In the genomic region with DNA sequence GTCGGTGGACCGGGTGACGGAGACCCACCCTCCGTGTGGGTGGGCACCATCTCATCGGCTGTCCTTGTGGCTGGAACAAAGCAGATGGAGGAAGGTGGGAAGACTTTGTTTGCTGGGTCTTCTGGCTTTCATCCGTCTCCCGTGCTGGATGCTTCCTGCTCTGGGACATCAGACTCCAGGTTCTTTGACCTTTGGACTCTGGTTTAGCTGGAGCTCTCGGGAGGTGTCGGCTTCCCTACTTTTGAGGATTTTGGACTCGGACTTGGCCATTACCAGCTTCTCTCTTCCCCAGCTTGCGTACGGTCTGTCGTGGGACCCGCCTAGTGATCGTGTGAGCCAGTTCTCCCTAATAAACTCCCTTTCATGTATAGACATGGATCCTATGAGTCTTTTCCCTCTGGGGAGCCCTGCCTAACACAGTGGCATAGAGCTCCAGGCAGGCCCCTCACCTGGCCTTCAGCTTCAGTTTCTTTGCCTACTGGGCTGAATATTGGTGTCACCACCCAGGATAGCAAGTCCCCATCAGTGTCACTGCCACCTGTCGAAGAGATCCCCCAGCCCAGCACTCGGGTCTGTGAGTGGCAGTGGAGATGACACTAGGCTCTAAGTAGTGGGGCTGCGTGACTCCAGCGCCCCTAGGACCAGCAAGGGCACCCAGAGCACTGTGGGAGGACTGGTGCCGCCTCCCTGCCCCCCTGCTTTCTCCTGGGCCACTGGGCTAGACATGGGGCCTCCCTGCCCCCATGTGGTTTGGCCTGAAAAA, we compare ENCODE assay signal across 27 cellular contexts.
DNase-seq lines count a peak whose midpoint lies in the region; ATAC-seq, FAIRE-seq and TF ChIP-seq lines count a peak whose summit lies in the region.
"Had no signal": no experiment of that assay in that cellular context is flagged by ENCODE, and none has a peak within 500 bp of the region (broad histone marks: within the 10 kb centered on the region; RNA-seq: fewer than 3 reads in every experiment).

No MANE protein-coding gene starts in this region.

- no peak overlapping the region for H3K4me3 ChIP-seq in colonic mucosa
- H3K4me3 ChIP-seq: adrenal gland, GM12878, ovary, tibial nerve had no signal

- H3K27ac ChIP-seq in colonic mucosa: no peak overlapping the region
- H3K27ac ChIP-seq: adrenal gland, HL-60, ovary had no signal

- no peak overlapping the region for H3K4me3 Mint-ChIP-seq in natural killer cell treated with Interleukin-12 subunit alpha and Interleukin-12 subunit beta and Interleukin-15 and Interleukin-18, amount 100 ng/mL, for 72 hours
- H3K4me3 Mint-ChIP-seq in natural killer cell: no peak overlapping the region
- H3K4me3 Mint-ChIP-seq in naive B cell: peak overlapping the region; percentile 5 to 90 (median 68)
- H3K4me3 Mint-ChIP-seq: activated CD4-positive, alpha-beta T cell treated with anti-CD3 and anti-CD28 coated beads for 36 hours; activated naive CD4-positive, alpha-beta T cell treated with anti-CD3 and anti-CD28 coated beads, Interleukin-2, amount 10 ng/mL, durations not matched to agents 7 days and 5 days; activated T-helper 17 cell treated with anti-CD3 and anti-CD28 coated beads, Interleukin-2, amount 50 U/mL, for 72 hours; CD8-positive, alpha-beta T cell; nephron progenitor cell had no signal

- H3K4me1 Mint-ChIP-seq in natural killer cell treated with Interleukin-12 subunit alpha and Interleukin-12 subunit beta and Interleukin-15 and Interleukin-18, amount 100 ng/mL, for 72 hours (ENCODE audit: low read depth in 2 of 2): peaks cover 6 to 8% of the 10 kb centered on the region in 2 donors
- H3K4me1 Mint-ChIP-seq in natural killer cell (peaks cover 0 to 38% of the 10 kb centered on the region in 2 donors), naive B cell (peaks cover 71 to 95% (median 92%) of the 10 kb centered on the region in 3 donors)
- H3K4me1 Mint-ChIP-seq: activated CD4-positive, alpha-beta T cell treated with anti-CD3 and anti-CD28 coated beads for 36 hours; activated naive CD4-positive, alpha-beta T cell treated with anti-CD3 and anti-CD28 coated beads, Interleukin-2, amount 10 ng/mL, durations not matched to agents 7 days and 5 days had no signal

- peak; percentile 48 for DNase-seq in natural killer cell treated with Interleukin-12 subunit alpha and Interleukin-12 subunit beta and Interleukin-15 and Interleukin-18, amount 100 ng/mL, for 72 hours (ENCODE audit: low spot score)
- no peak for DNase-seq in natural killer cell
- DNase-seq in colonic mucosa: peak; percentile 40
- no peak for DNase-seq in naive B cell
- DNase-seq in frontal cortex (ENCODE audit: low spot score in 2 of 2): no peak
- DNase-seq in posterior vena cava (ENCODE audit: low spot score): no peak
- DNase-seq in kidney glomerular epithelial cell (lab: John Stamatoyannopoulos, UW): no peak
- DNase-seq: activated CD4-positive, alpha-beta T cell treated with anti-CD3 and anti-CD28 coated beads for 36 hours; activated naive CD4-positive, alpha-beta T cell treated with anti-CD3 and anti-CD28 coated beads, Interleukin-2, amount 10 ng/mL, durations not matched to agents 7 days and 5 days; AML-193; CD8-positive, alpha-beta T cell; EL; Kasumi-1; NCI-H1436 treated with DMSO at 0.1 percent for 48 hours; NCI-H345; nephron progenitor cell; SHP77; stimulated activated CD4-positive, alpha-beta T cell treated with anti-CD3 and anti-CD28 coated beads, Interleukin-2, amount 100 ng/mL, for 48 hours had no signal

- no peaks in the 10 kb centered on the region for H3K4me1 ChIP-seq in colonic mucosa
- H3K4me1 ChIP-seq: adrenal gland had no signal

- H3K27me3 ChIP-seq in colonic mucosa: no peaks in the 10 kb centered on the region
- H3K27me3 ChIP-seq: adrenal gland, ovary, tibial nerve had no signal

- no peaks in the 10 kb centered on the region for H3K36me3 ChIP-seq in colonic mucosa
- H3K36me3 ChIP-seq: adrenal gland, ovary, tibial nerve had no signal

- TF ChIP-seq CTCF in natural killer cell (IDR thresholded peaks at IDR 0.05) (no peak), colonic mucosa (IDR thresholded peaks at IDR 0.05) (no peak)

- H3K27me3 Mint-ChIP-seq in natural killer cell treated with Interleukin-12 subunit alpha and Interleukin-12 subunit beta and Interleukin-15 and Interleukin-18, amount 100 ng/mL, for 72 hours: no peaks in the 10 kb centered on the region
- no peaks in the 10 kb centered on the region for H3K27me3 Mint-ChIP-seq in natural killer cell (ENCODE audit: low read depth in 2 of 2)
- no peaks in the 10 kb centered on the region for H3K27me3 Mint-ChIP-seq in naive B cell
- H3K27me3 Mint-ChIP-seq: activated CD4-positive, alpha-beta T cell treated with anti-CD3 and anti-CD28 coated beads for 36 hours; activated naive CD4-positive, alpha-beta T cell treated with anti-CD3 and anti-CD28 coated beads, Interleukin-2, amount 10 ng/mL, durations not matched to agents 7 days and 5 days; activated T-helper 17 cell treated with anti-CD3 and anti-CD28 coated beads, Interleukin-2, amount 50 U/mL, for 72 hours had no signal

- ATAC-seq in natural killer cell treated with Interleukin-12 subunit alpha and Interleukin-12 subunit beta and Interleukin-15 and Interleukin-18, amount 100 ng/mL, for 72 hours: no peak
- ATAC-seq in natural killer cell (no peak), naive B cell (ENCODE audit: low read depth in 2 of 2) (no peak), HG02678 (IDR thresholded peaks at IDR 0.05; ENCODE audit: unreplicated experiment) (no peak)
- ATAC-seq: activated CD4-positive, alpha-beta T cell treated with anti-CD3 and anti-CD28 coated beads for 36 hours; activated T-helper 17 cell treated with anti-CD3 and anti-CD28 coated beads, Interleukin-2, amount 50 U/mL, for 72 hours; CD8-positive, alpha-beta T cell; GM12878 had no signal

- no peaks in the 10 kb centered on the region for H3K36me3 Mint-ChIP-seq in natural killer cell treated with Interleukin-12 subunit alpha and Interleukin-12 subunit beta and Interleukin-15 and Interleukin-18, amount 100 ng/mL, for 72 hours
- H3K36me3 Mint-ChIP-seq in natural killer cell: no peaks in the 10 kb centered on the region
- H3K36me3 Mint-ChIP-seq in naive B cell: peaks cover 0 to 17% of the 10 kb centered on the region in 2 donors
- H3K36me3 Mint-ChIP-seq: activated naive CD4-positive, alpha-beta T cell treated with anti-CD3 and anti-CD28 coated beads, Interleukin-2, amount 10 ng/mL, durations not matched to agents 7 days and 5 days had no signal

- no peak overlapping the region for H3K9ac ChIP-seq in colonic mucosa (ENCODE audit: low read depth in 2 of 2, low read length in 2 of 2)

- FAIRE-seq in frontal cortex (lab: Jason Lieb, UNC): no peak
- FAIRE-seq: GM12878, H1, islet of Langerhans had no signal

- H3K27ac Mint-ChIP-seq in natural killer cell treated with Interleukin-12 subunit alpha and Interleukin-12 subunit beta and Interleukin-15 and Interleukin-18, amount 100 ng/mL, for 72 hours: no peak overlapping the region
- H3K27ac Mint-ChIP-seq in natural killer cell (no peak overlapping the region), naive B cell (peak overlapping the region; percentile 43 to 100 (median 86))
- H3K27ac Mint-ChIP-seq: activated CD4-positive, alpha-beta T cell treated with anti-CD3 and anti-CD28 coated beads for 36 hours; activated naive CD4-positive, alpha-beta T cell treated with anti-CD3 and anti-CD28 coated beads, Interleukin-2, amount 10 ng/mL, durations not matched to agents 7 days and 5 days; activated T-helper 17 cell treated with anti-CD3 and anti-CD28 coated beads, Interleukin-2, amount 50 U/mL, for 72 hours; CD8-positive, alpha-beta T cell; nephron progenitor cell had no signal

- no peaks in the 10 kb centered on the region for H3K9me3 ChIP-seq in colonic mucosa
- H3K9me3 ChIP-seq: adrenal gland, ovary had no signal

- no peaks in the 10 kb centered on the region for H3K9me3 Mint-ChIP-seq in natural killer cell treated with Interleukin-12 subunit alpha and Interleukin-12 subunit beta and Interleukin-15 and Interleukin-18, amount 100 ng/mL, for 72 hours
- no peaks in the 10 kb centered on the region for H3K9me3 Mint-ChIP-seq in natural killer cell
- peaks cover 0 to 11% (median 2%) of the 10 kb centered on the region in 7 donors for H3K9me3 Mint-ChIP-seq in naive B cell
- H3K9me3 Mint-ChIP-seq: activated naive CD4-positive, alpha-beta T cell treated with anti-CD3 and anti-CD28 coated beads, Interleukin-2, amount 10 ng/mL, durations not matched to agents 7 days and 5 days; activated T-helper 17 cell treated with anti-CD3 and anti-CD28 coated beads, Interleukin-2, amount 50 U/mL, for 72 hours; CD8-positive, alpha-beta T cell; nephron progenitor cell had no signal

- intact Hi-C loops in natural killer cell (cut with micrococcal nuclease) (no loop called here), colonic mucosa (cut with DNase I) (no loop called here), posterior vena cava (cut with DNase I) (no loop called here)

Comparison
In these comparisons a context has a peak if more than half of its experiments do, and no peak if none do; other contexts are left out.
1. DNase-seq: peak in natural killer cell treated with Interleukin-12 subunit alpha and Interleukin-12 subunit beta and Interleukin-15 and Interleukin-18, amount 100 ng/mL, for 72 hours (single experiment) and colonic mucosa (single experiment); none in natural killer cell (single experiment), naive B cell (single experiment), frontal cortex (0 of 2), posterior vena cava (single experiment) and kidney glomerular epithelial cell (single experiment).
2. H3K27ac Mint-ChIP-seq: peak in naive B cell (6 of 6); none in natural killer cell treated with Interleukin-12 subunit alpha and Interleukin-12 subunit beta and Interleukin-15 and Interleukin-18, amount 100 ng/mL, for 72 hours (0 of 2) and natural killer cell (0 of 2).
3. H3K4me3 Mint-ChIP-seq: peak in naive B cell (8 of 8); none in natural killer cell treated with Interleukin-12 subunit alpha and Interleukin-12 subunit beta and Interleukin-15 and Interleukin-18, amount 100 ng/mL, for 72 hours (single experiment) and natural killer cell (single experiment).